9 cellular contexts compared by ENCODE assay signal in genomic region chr1:115062542-115063004, GRCh38. TPM values are rescaled to one million over a fixed set of nuclear protein-coding genes. Genes with fewer than 3 reads are reported as not detected.
A peak's percentile ranks its signal among the peaks of the same experiment; 100 is the strongest.
DNase-seq lines count a peak whose midpoint lies in the region; ATAC-seq, FAIRE-seq and TF ChIP-seq lines count a peak whose summit lies in the region.
"Had no signal": no experiment of that assay in that cellular context is flagged by ENCODE, and none has a peak within 500 bp of the region (broad histone marks: within the 10 kb centered on the region; RNA-seq: fewer than 3 reads in every experiment).

No MANE protein-coding gene starts in this region.

- H3K4me1 Mint-ChIP-seq in activated B cell treated with CpG ODN at 0.5 μM for 24 hours: peaks cover 16% of the 10 kb centered on the region

- peak; percentile 71 for ATAC-seq in GM18517 (IDR thresholded peaks at IDR 0.05; ENCODE audit: unreplicated experiment)
- peak; percentile 81 for ATAC-seq in HG03460 (IDR thresholded peaks at IDR 0.05; ENCODE audit: unreplicated experiment)
- ATAC-seq in activated B cell treated with CpG ODN at 0.5 μM for 24 hours (ENCODE audit: low read depth): peak; percentile 93
- ATAC-seq in sciatic nerve: peak; percentile 51

- intact Hi-C loops in activated B cell treated with CpG ODN at 0.5 μM for 24 hours (cut with micrococcal nuclease) (loop anchor here (1.0 to 2.0 kb wide), 2 partner anchors 26 to 37 kb away; partner anchors contain the start of gene TSPAN2), sciatic nerve (cut with DNase I) (no loop called here)

- H3K36me3 Mint-ChIP-seq in activated B cell treated with CpG ODN at 0.5 μM for 24 hours (ENCODE audit: low read depth): no peaks in the 10 kb centered on the region

- peak; percentile 44 for DNase-seq in activated B cell treated with CpG ODN at 0.5 μM for 24 hours
- peak; percentile 79 for DNase-seq in bronchial epithelial cell (ENCODE audit: low read depth)
- DNase-seq in sciatic nerve (ENCODE audit: low spot score): no peak
- DNase-seq in WERI-Rb-1: no peak
- DNase-seq in NCI-H774 (lab: John Stamatoyannopoulos, UW): no peak
- no peak for DNase-seq in NCI-H2107 treated with DMSO at 0.1 percent for 48 hours (lab: John Stamatoyannopoulos, UW; ENCODE audit: unreplicated experiment)

- H3K9me3 ChIP-seq in WERI-Rb-1 (ENCODE audit: severe bottlenecking): no peaks in the 10 kb centered on the region

- H3K27ac Mint-ChIP-seq in activated B cell treated with CpG ODN at 0.5 μM for 24 hours: peak overlapping the region; percentile 71

- peaks cover 4% of the 10 kb centered on the region for H3K9me3 Mint-ChIP-seq in activated B cell treated with CpG ODN at 0.5 μM for 24 hours

- FAIRE-seq in bronchial epithelial cell (lab: Jason Lieb, UNC): no peak
- FAIRE-seq: H1 had no signal

- no peak overlapping the region for H3K4me3 Mint-ChIP-seq in activated B cell treated with CpG ODN at 0.5 μM for 24 hours

- no peaks in the 10 kb centered on the region for H3K27me3 Mint-ChIP-seq in activated B cell treated with CpG ODN at 0.5 μM for 24 hours

- H3K36me3 ChIP-seq in bronchial epithelial cell (ENCODE audit: control insufficient read depth, insufficient read depth, low read length): no peaks in the 10 kb centered on the region
- H3K36me3 ChIP-seq in WERI-Rb-1: no peaks in the 10 kb centered on the region

- POLR2A ChIA-PET in activated B cell treated with CpG ODN at 0.5 μM for 24 hours (lab: Charles Lee): no interaction called here

- H3K4me3 ChIP-seq in bronchial epithelial cell (ENCODE audit: low read depth, low read length) (no peak overlapping the region), WERI-Rb-1 (ENCODE audit: low read depth, low read length) (no peak overlapping the region)

- H3K27me3 ChIP-seq in bronchial epithelial cell (ENCODE audit: control insufficient read depth, insufficient read depth, low read length) (no peaks in the 10 kb centered on the region), WERI-Rb-1 (ENCODE audit: insufficient read depth, low read depth, severe bottlenecking) (no peaks in the 10 kb centered on the region)

- CTCF ChIA-PET in activated B cell treated with CpG ODN at 0.5 μM for 24 hours (lab: Charles Lee): interaction anchor here (1.9 kb wide), 1 partner anchor 10 kb away, joined by 4 read pairs; no protein-coding TSS in a partner anchor

- no peak overlapping the region for H3K27ac ChIP-seq in WERI-Rb-1

- TF ChIP-seq CTCF in activated B cell treated with CpG ODN at 0.5 μM for 24 hours (IDR thresholded peaks at IDR 0.05): no peak
- TF ChIP-seq CTCF in bronchial epithelial cell (IDR thresholded peaks at IDR 0.05; ENCODE audit: insufficient read depth, low read length, severe bottlenecking): no peak
- TF ChIP-seq CTCF in WERI-Rb-1 (IDR thresholded peaks at IDR 0.05; ENCODE audit: low read depth, low read length): no peak

RNA-seq across cellular contexts. Expression of gene TSPAN2, which starts 26.7 kb away (rescaled TPM):
- total RNA-seq in activated B cell treated with CpG ODN at 0.5 μM for 24 hours (0.91 TPM in 1 of 2 replicates, not detected in the other), bronchial epithelial cell (0.13 and 0.26 TPM in 2 replicates), sciatic nerve (2.9 TPM)

RNA-seq across cellular contexts. Expression of gene TSHB, which starts 32.9 kb away (rescaled TPM):
- total RNA-seq in activated B cell treated with CpG ODN at 0.5 μM for 24 hours (not detected in 2 replicates), bronchial epithelial cell (not detected in 2 replicates), sciatic nerve (not detected)
- total RNA-seq: H1 had no signal

Comparison
In these comparisons a context has a peak if more than half of its experiments do, and no peak if none do; other contexts are left out.
1. DNase-seq: peak in activated B cell treated with CpG ODN at 0.5 μM for 24 hours (single experiment) and bronchial epithelial cell (single experiment); none in sciatic nerve (single experiment), WERI-Rb-1 (single experiment), NCI-H774 (single experiment) and NCI-H2107 treated with DMSO at 0.1 percent for 48 hours (single experiment).
2. Peak in every context shown above with its lines, with median percentiles within 50 percentile points of each other: ATAC-seq.